Comparison of ENCODE assay signal across 6 cellular contexts in genomic region chr17:42553866-42554249, GRCh38. TPM values are rescaled to one million over a fixed set of nuclear protein-coding genes. Genes with fewer than 3 reads are reported as not detected.
DNase-seq lines count a peak whose midpoint lies in the region; ATAC-seq, FAIRE-seq and TF ChIP-seq lines count a peak whose summit lies in the region.

No MANE protein-coding gene starts in this region.

- H3K79me2 ChIP-seq in H1 (ENCODE audit: control insufficient read depth in 1 of 2, insufficient read depth in 2 of 2, low read length in 2 of 2) = no peaks in the 10 kb centered on the region; a peak in 1 of 4 replicates

- TF ChIP-seq RAD21 in H1 (IDR thresholded peaks at IDR 0.05 in 1 of 2, conservative IDR thresholded peaks at IDR 0.05 in 1 of 2; ENCODE audit: low read depth in 2 of 2, low read length in 2 of 2) = no peak

- TF ChIP-seq EP300 in H1 (IDR thresholded peaks at IDR 0.05; ENCODE audit: borderline replicate concordance in 1 of 2, low read depth in 2 of 2, low read length in 2 of 2) = no peak

- H3K79me1 ChIP-seq in H1 (ENCODE audit: low read depth, low read length) = peaks cover 2% of the 10 kb centered on the region

- H4K20me1 ChIP-seq in H1 (replicated peaks in 1 of 2; ENCODE audit: control insufficient read depth in 1 of 2, insufficient read depth in 2 of 2, low read length in 2 of 2) = peaks cover 0 to 1% of the 10 kb centered on the region in 2 experiments

- peak overlapping the region; percentile 75 to 87 for H3K4me2 ChIP-seq in H1 (ENCODE audit: insufficient read depth in 1 of 2, low read depth in 2 of 2, low read length in 2 of 2)

- DNase-seq in NT2/D1 (ENCODE audit: low read depth, low spot score) = no peak
- no peak for DNase-seq in H1 (ENCODE audit: low read depth in 1 of 2, low spot score in 2 of 2)
- DNase-seq in sciatic nerve (ENCODE audit: low spot score) = no peak
- DNase-seq in globus pallidus (ENCODE audit: low spot score) = no peak
- DNase-seq in NCI-H2227 treated with DMSO at 0.1 percent for 48 hours (lab: John Stamatoyannopoulos, UW) = no peak

- no peak overlapping the region for H2AFZ ChIP-seq in H1 (ENCODE audit: low read length)

- H3K27me3 ChIP-seq in NT2/D1 (ENCODE audit: insufficient read depth, insufficient read length) = no peaks in the 10 kb centered on the region
- H3K27me3 ChIP-seq in H1 (replicated peaks in 1 of 4; ENCODE audit: control insufficient read depth in 3 of 4, extremely low read depth in 1 of 4, insufficient read depth in 3 of 4, low read length in 3 of 4) = no peaks in the 10 kb centered on the region; a peak in 1 of 7 replicates

- H4K91ac ChIP-seq in H1 (replicated peaks; ENCODE audit: insufficient read length, low read length) = no peak overlapping the region

- H2BK15ac ChIP-seq in H1 (ENCODE audit: low read length) = no peak overlapping the region

- no peak for TF ChIP-seq POLR2A in H1 (IDR thresholded peaks at IDR 0.05; ENCODE audit: control extremely low read depth in 1 of 2, low read depth in 2 of 2, low read length in 2 of 2)

- H3K9me3 ChIP-seq in NT2/D1 (ENCODE audit: insufficient read depth, low read length) = no peaks in the 10 kb centered on the region
- H3K9me3 ChIP-seq in H1 (ENCODE audit: insufficient read depth in 2 of 2, low read depth in 1 of 2, low read length in 1 of 2) = no peaks in the 10 kb centered on the region

- H3K23ac ChIP-seq in H1 (ENCODE audit: insufficient read length) = no peak overlapping the region

- no peak overlapping the region for H3K27ac ChIP-seq in H1 (ENCODE audit: low read depth, low read length)

- peak overlapping the region; percentile 86; the same call in 1 of the 2 replicates for H4K8ac ChIP-seq in H1 (ENCODE audit: extremely low read depth, insufficient read depth, low read length)

- H3K4me3 ChIP-seq in NT2/D1 (ENCODE audit: insufficient read length, low read depth) (peak overlapping the region; percentile 81), H1 (ENCODE audit: extremely low read depth in 1 of 4, insufficient read depth in 2 of 4, low read depth in 3 of 4, low read length in 4 of 4) (peak overlapping the region; percentile 61 to 84 (median 71))

- H2BK20ac ChIP-seq in H1 (ENCODE audit: low read length) = no peak overlapping the region

- peak overlapping the region; percentile 86 for H3K9ac ChIP-seq in NT2/D1 (ENCODE audit: insufficient read length, low read depth)
- H3K9ac ChIP-seq in H1 (replicated peaks in 1 of 4; ENCODE audit: extremely low read depth in 1 of 4, low read depth in 3 of 4, low read length in 3 of 4) = peak overlapping the region in 3 of 4 experiments; percentile 39 to 82 (median 76); a peak in 2 of 7 replicates

- CTCF ChIA-PET in H1 (lab: Charles Lee; ENCODE audit: partially characterized antibody) = interaction anchor here (1.1 to 3.1 kb wide), 6 partner anchors 11 to 122 kb away, joined by 3 to 15 read pairs (median 5); partner anchors contain the start of genes MLX and PSMC3IP

- peak overlapping the region; percentile 87 for H3K18ac ChIP-seq in H1 (ENCODE audit: extremely low read depth, low read length)

- WGBS in H1 (ENCODE audit: extremely low coverage in 1 of 2, insufficient coverage in 1 of 2, insufficient read length in 1 of 2, insufficient replicate concordance in 2 of 2, low coverage in 1 of 2, low lambda C conversion rate in 2 of 2, missing lambda C conversion rate in 1 of 2), 2 experiments = 90% methylated on average over 11 of the region's 16 CpGs; no CpG with 5 or more reads in 1 of the 2 experiments

- no peak overlapping the region for H2BK12ac ChIP-seq in H1 (ENCODE audit: low read depth, low read length)

- no peak overlapping the region for H2BK120ac ChIP-seq in H1 (replicated peaks; ENCODE audit: low read depth, low read length)

- H3K23me2 ChIP-seq in H1 (ENCODE audit: low read depth, low read length) = peaks cover 3% of the 10 kb centered on the region; the same call in 1 of the 2 replicates

- ATAC-seq in sciatic nerve (peak; percentile 2), GM18511 (IDR thresholded peaks at IDR 0.05; ENCODE audit: unreplicated experiment) (no peak)

- H2AK5ac ChIP-seq in H1 (ENCODE audit: low read depth, low read length) = no peak overlapping the region

- no peak for TF ChIP-seq CTCF in H1 (IDR thresholded peaks at IDR 0.05; ENCODE audit: control extremely low read depth in 1 of 3, insufficient read depth in 1 of 3, low read depth in 1 of 3, low read length in 3 of 3)

- POLR2A ChIA-PET in H1 (lab: Charles Lee; ENCODE audit: partially characterized antibody) = interaction anchor here (1.0 to 2.9 kb wide), 8 partner anchors 13 to 219 kb away, joined by 3 to 16 read pairs (median 4); partner anchors contain the start of genes MLX, NAGLU and VPS25

- no peak overlapping the region for H2BK5ac ChIP-seq in H1 (ENCODE audit: low read depth, low read length)

- intact Hi-C loops in sciatic nerve (cut with DNase I) = no loop called here

- no peak overlapping the region for H3K56ac ChIP-seq in H1 (replicated peaks; ENCODE audit: insufficient read length, low read depth, low read length)

- H3K4me1 ChIP-seq in NT2/D1 (ENCODE audit: insufficient read depth, insufficient read length) = peaks cover 9% of the 10 kb centered on the region
- peaks cover 0 to 12% (median 7%) of the 10 kb centered on the region in 4 experiments; a peak in 6 of 7 replicates for H3K4me1 ChIP-seq in H1 (replicated peaks in 1 of 4; ENCODE audit: control insufficient read depth in 3 of 4, insufficient read depth in 4 of 4, low read length in 3 of 4)

- FAIRE-seq in H1 (lab: Jason Lieb, UNC) = no peak

- H3K4ac ChIP-seq in H1 (replicated peaks; ENCODE audit: insufficient read length, low read depth, low read length) = no peak overlapping the region

- H3K14ac ChIP-seq in H1 (ENCODE audit: insufficient read length) = no peak overlapping the region

- H4K5ac ChIP-seq in H1 (ENCODE audit: insufficient read length, low read depth, low read length) = peak overlapping the region; percentile 78

- peaks cover 11% of the 10 kb centered on the region for H3K36me3 ChIP-seq in NT2/D1 (ENCODE audit: insufficient read depth, insufficient read length, low read length)
- no peaks in the 10 kb centered on the region for H3K36me3 ChIP-seq in H1 (ENCODE audit: control insufficient read depth in 2 of 4, insufficient read depth in 4 of 4, low read length in 3 of 4)

TF ChIP-seq in H1, 55 proteins besides CTCF, POLR2A, EP300 and RAD21 (continues in another document):
- no peak for TF ChIP-seq GABPA (IDR thresholded peaks at IDR 0.05; ENCODE audit: borderline replicate concordance, insufficient read depth, low read length)

RNA-seq across cellular contexts. Expression of gene HSD17B1, which starts 1.1 kb away (rescaled TPM):
- total RNA-seq in H1 (2021; fragmentation: NEBNext Ultra II Directional; extraction: Animal tissue kit (Norgen Biotek cat#: 25700)) = 0.88 and 1.1 TPM in 2 replicates
- 1.0 and 1.8 TPM in 2 replicates for polyA plus RNA-seq in H1 (2011; rRNA removed)
- 1.1 TPM for polyA plus RNA-seq in H1 (2011; cell fraction: cytosol; rRNA removed)
- polyA plus RNA-seq in H1 (2011; cell fraction: nucleus; rRNA removed) = 3.2 TPM
- 0.76 to 1.6 TPM (median 1.5 TPM) in 4 replicates for polyA plus RNA-seq in H1 (2012, experiment 1 of 2)
- polyA plus RNA-seq in H1 (2012, experiment 2 of 2) = 0.97 TPM
- polyA plus RNA-seq in H1 (2013, experiment 1 of 2) = 0.83 TPM
- polyA plus RNA-seq in H1 (2013, experiment 2 of 2) = 0.75 TPM
- polyA minus RNA-seq in H1 (2011; rRNA and poly(A)+ RNA removed) = 0.41 and 0.54 TPM in 2 replicates
- not detected for polyA minus RNA-seq in H1 (2011; cell fraction: cytosol; rRNA and poly(A)+ RNA removed)
- 1.6 TPM for polyA minus RNA-seq in H1 (2011; cell fraction: nucleus; rRNA and poly(A)+ RNA removed)
- 2.4 TPM for total RNA-seq in sciatic nerve

RNA-seq across cellular contexts. Expression of gene COASY, which starts 8.1 kb away (rescaled TPM):
- total RNA-seq in H1 (2021; fragmentation: NEBNext Ultra II Directional; extraction: Animal tissue kit (Norgen Biotek cat#: 25700)) = 100 and 109 TPM in 2 replicates
- polyA plus RNA-seq in H1 (2011; rRNA removed) = 64.5 and 110 TPM in 2 replicates
- polyA plus RNA-seq in H1 (2011; cell fraction: cytosol; rRNA removed) = 53.4 TPM
- polyA plus RNA-seq in H1 (2011; cell fraction: nucleus; rRNA removed) = 187 TPM
- polyA plus RNA-seq in H1 (2012, experiment 1 of 2) = 103 to 110 TPM (median 106 TPM) in 4 replicates
- polyA plus RNA-seq in H1 (2012, experiment 2 of 2) = 95.9 TPM
- 125 TPM for polyA plus RNA-seq in H1 (2013, experiment 1 of 2)
- 124 TPM for polyA plus RNA-seq in H1 (2013, experiment 2 of 2)
- polyA minus RNA-seq in H1 (2011; rRNA and poly(A)+ RNA removed) = 41.2 and 50.8 TPM in 2 replicates
- polyA minus RNA-seq in H1 (2011; cell fraction: cytosol; rRNA and poly(A)+ RNA removed) = 35.5 TPM
- 34.3 TPM for polyA minus RNA-seq in H1 (2011; cell fraction: nucleus; rRNA and poly(A)+ RNA removed)
- total RNA-seq in sciatic nerve = 45.2 TPM

RNA-seq across cellular contexts. Expression of gene MLX, which starts 13.0 kb away (rescaled TPM):
- 27.5 and 34.2 TPM in 2 replicates for total RNA-seq in H1 (2021; fragmentation: NEBNext Ultra II Directional; extraction: Animal tissue kit (Norgen Biotek cat#: 25700))
- 25.4 and 27.0 TPM in 2 replicates for polyA plus RNA-seq in H1 (2011; rRNA removed)
- 30.8 TPM for polyA plus RNA-seq in H1 (2011; cell fraction: cytosol; rRNA removed)
- polyA plus RNA-seq in H1 (2011; cell fraction: nucleus; rRNA removed) = 56.8 TPM
- 28.6 to 35.7 TPM (median 31.2 TPM) in 4 replicates for polyA plus RNA-seq in H1 (2012, experiment 1 of 2)
- polyA plus RNA-seq in H1 (2012, experiment 2 of 2) = 36.6 TPM
- 34.8 TPM for polyA plus RNA-seq in H1 (2013, experiment 1 of 2)
- 33.0 TPM for polyA plus RNA-seq in H1 (2013, experiment 2 of 2)
- polyA minus RNA-seq in H1 (2011; rRNA and poly(A)+ RNA removed) = 44.0 and 45.4 TPM in 2 replicates
- polyA minus RNA-seq in H1 (2011; cell fraction: cytosol; rRNA and poly(A)+ RNA removed) = 17.0 TPM
- 35.2 TPM for polyA minus RNA-seq in H1 (2011; cell fraction: nucleus; rRNA and poly(A)+ RNA removed)
- 26.6 TPM for total RNA-seq in sciatic nerve

RNA-seq across cellular contexts. Expression of gene NAGLU, which starts 17.8 kb away (rescaled TPM):
- total RNA-seq in H1 (2021; fragmentation: NEBNext Ultra II Directional; extraction: Animal tissue kit (Norgen Biotek cat#: 25700)) = 19.4 and 21.3 TPM in 2 replicates
- polyA plus RNA-seq in H1 (2011; rRNA removed) = 21.6 and 34.5 TPM in 2 replicates
- 29.6 TPM for polyA plus RNA-seq in H1 (2011; cell fraction: cytosol; rRNA removed)
- 75.7 TPM for polyA plus RNA-seq in H1 (2011; cell fraction: nucleus; rRNA removed)
- 18.1 to 23.6 TPM (median 22.0 TPM) in 4 replicates for polyA plus RNA-seq in H1 (2012, experiment 1 of 2)
- polyA plus RNA-seq in H1 (2012, experiment 2 of 2) = 21.0 TPM
- 26.7 TPM for polyA plus RNA-seq in H1 (2013, experiment 1 of 2)
- polyA plus RNA-seq in H1 (2013, experiment 2 of 2) = 22.1 TPM
- polyA minus RNA-seq in H1 (2011; rRNA and poly(A)+ RNA removed) = 10.9 and 12.6 TPM in 2 replicates
- polyA minus RNA-seq in H1 (2011; cell fraction: cytosol; rRNA and poly(A)+ RNA removed) = 18.3 TPM
- polyA minus RNA-seq in H1 (2011; cell fraction: nucleus; rRNA and poly(A)+ RNA removed) = 27.9 TPM
- 28.8 TPM for total RNA-seq in sciatic nerve

RNA-seq across cellular contexts. Expression of gene PSMC3IP, which starts 23.7 kb away (rescaled TPM):
- total RNA-seq in H1 (2021; fragmentation: NEBNext Ultra II Directional; extraction: Animal tissue kit (Norgen Biotek cat#: 25700)) = 21.9 and 22.7 TPM in 2 replicates
- 9.5 and 11.5 TPM in 2 replicates for polyA plus RNA-seq in H1 (2011; rRNA removed)
- 18.9 TPM for polyA plus RNA-seq in H1 (2011; cell fraction: cytosol; rRNA removed)
- 16.3 TPM for polyA plus RNA-seq in H1 (2011; cell fraction: nucleus; rRNA removed)
- 26.9 to 30.2 TPM (median 28.3 TPM) in 4 replicates for polyA plus RNA-seq in H1 (2012, experiment 1 of 2)
- 7.3 TPM for polyA plus RNA-seq in H1 (2012, experiment 2 of 2)
- 24.6 TPM for polyA plus RNA-seq in H1 (2013, experiment 1 of 2)
- 22.9 TPM for polyA plus RNA-seq in H1 (2013, experiment 2 of 2)
- polyA minus RNA-seq in H1 (2011; rRNA and poly(A)+ RNA removed) = 7.3 and 10.0 TPM in 2 replicates
- polyA minus RNA-seq in H1 (2011; cell fraction: cytosol; rRNA and poly(A)+ RNA removed) = 7.6 TPM
- 17.1 TPM for polyA minus RNA-seq in H1 (2011; cell fraction: nucleus; rRNA and poly(A)+ RNA removed)
- total RNA-seq in sciatic nerve = 5.9 TPM
